In the genomic region with DNA sequence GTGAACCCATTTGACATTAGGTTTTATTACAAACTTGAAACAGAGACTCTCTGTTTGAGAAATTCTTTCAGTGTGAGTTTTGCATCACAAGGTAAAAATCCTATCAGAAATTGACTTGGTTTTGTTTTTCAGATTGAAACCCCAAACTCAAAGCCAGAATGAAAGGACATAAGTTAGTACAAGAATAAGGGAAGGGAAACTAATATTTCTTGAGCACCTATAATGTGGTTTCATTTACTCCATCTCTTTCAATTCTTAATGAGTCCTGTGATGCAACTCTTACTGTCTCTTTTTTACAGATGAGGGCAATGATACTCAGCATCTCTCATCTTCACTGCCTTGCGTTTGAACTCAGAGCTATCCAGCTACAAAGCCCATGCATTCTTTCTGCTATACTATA, we compare ENCODE assay signal across 14 cellular contexts.
DNase-seq lines count a peak whose midpoint lies in the region; ATAC-seq and TF ChIP-seq lines count a peak whose summit lies in the region.
"Had no signal": no experiment of that assay in that cellular context is flagged by ENCODE, and none has a peak within 500 bp of the region (broad histone marks: within the 10 kb centered on the region; RNA-seq: fewer than 3 reads in every experiment).

No MANE protein-coding gene starts in this region.

- H3K9me3 Mint-ChIP-seq in MCF 10A (ENCODE audit: unreplicated experiment), result peaks cover 15% of the 10 kb centered on the region

- H3K36me3 ChIP-seq in upper lobe of right lung (no peaks in the 10 kb centered on the region), heart right ventricle (no peaks in the 10 kb centered on the region)
- H3K36me3 ChIP-seq: SJSA1 had no signal

- H3K4me3 Mint-ChIP-seq in MCF 10A (ENCODE audit: unreplicated experiment), result no peak overlapping the region
- H3K4me3 Mint-ChIP-seq: immature natural killer cell; natural killer cell; stimulated activated naive CD8-positive, alpha-beta T cell treated with anti-CD3 and anti-CD28 coated beads, Interleukin-15, Interleukin-2, amounts not matched to agents 100 ng/mL and 50 ng/mL, for 24 hours had no signal

- H3K4me1 Mint-ChIP-seq in MCF 10A (ENCODE audit: insufficient read depth, unreplicated experiment), result no peaks in the 10 kb centered on the region
- H3K4me1 Mint-ChIP-seq: immature natural killer cell, natural killer cell had no signal

- CTCF ChIA-PET in MCF 10A (lab: Yijun Ruan, JAX), result no interaction called here

- H3K27me3 ChIP-seq in upper lobe of right lung (no peaks in the 10 kb centered on the region), heart right ventricle (no peaks in the 10 kb centered on the region)
- H3K27me3 ChIP-seq: SJSA1 had no signal

- H3K4me1 ChIP-seq in upper lobe of right lung (no peaks in the 10 kb centered on the region), heart right ventricle (no peaks in the 10 kb centered on the region)
- H3K4me1 ChIP-seq: SJSA1 had no signal

- peaks cover 6% of the 10 kb centered on the region for H3K9me3 ChIP-seq in upper lobe of right lung
- peaks cover 0 to 18% (median 7%) of the 10 kb centered on the region in 11 donors for H3K9me3 ChIP-seq in heart right ventricle
- H3K9me3 ChIP-seq: SJSA1 had no signal

- POLR2A ChIA-PET in MCF 10A (lab: Yijun Ruan, JAX), result no interaction called here

- 89 to 90% methylated on average over 1 of the region's 1 CpG for WGBS in heart right ventricle, 2 donors

- DNase-seq in NOMO-1 treated with DMSO at 0.1 percent for 48 hours (lab: John Stamatoyannopoulos, UW; ENCODE audit: unreplicated experiment), result peak; percentile 31
- no peak for DNase-seq in NOMO-1 treated with dmso at 0.1 percent for 144 hours (lab: John Stamatoyannopoulos, UW; ENCODE audit: unreplicated experiment)
- DNase-seq in stimulated activated naive CD8-positive, alpha-beta T cell treated with anti-CD3 and anti-CD28 coated beads, Interleukin-15, Interleukin-2, amounts not matched to agents 100 U/mL and 50 U/mL, for 24 hours, result no peak
- no peak for DNase-seq in upper lobe of right lung
- no peak for DNase-seq in heart right ventricle
- DNase-seq in MCF 10A (ENCODE audit: unreplicated experiment), result no peak
- DNase-seq: immature natural killer cell, natural killer cell, NCI-H524 treated with DMSO at 0.1 percent for 48 hours had no signal

- no peaks in the 10 kb centered on the region for H3K27me3 Mint-ChIP-seq in MCF 10A (ENCODE audit: insufficient read depth, unreplicated experiment)
- H3K27me3 Mint-ChIP-seq: stimulated activated naive CD8-positive, alpha-beta T cell treated with anti-CD3 and anti-CD28 coated beads, Interleukin-15, Interleukin-2, amounts not matched to agents 100 ng/mL and 50 ng/mL, for 24 hours had no signal

- intact Hi-C loops in upper lobe of right lung (cut with DNase I), result no loop called here
- intact Hi-C loops in heart right ventricle (cut with DNase I), result no loop called here
- intact Hi-C loops in MCF 10A (cut with micrococcal nuclease), result no loop called here

- H3K27ac Mint-ChIP-seq in MCF 10A (ENCODE audit: low read depth, unreplicated experiment), result no peak overlapping the region
- H3K27ac Mint-ChIP-seq: immature natural killer cell; natural killer cell; stimulated activated naive CD8-positive, alpha-beta T cell treated with anti-CD3 and anti-CD28 coated beads, Interleukin-15, Interleukin-2, amounts not matched to agents 100 ng/mL and 50 ng/mL, for 24 hours had no signal

- H3K27ac ChIP-seq in upper lobe of right lung (no peak overlapping the region), heart right ventricle (no peak overlapping the region)
- H3K27ac ChIP-seq: 22Rv1, SJSA1 had no signal

- H3K4me3 ChIP-seq in upper lobe of right lung (no peak overlapping the region), heart right ventricle (no peak overlapping the region)
- H3K4me3 ChIP-seq: SJSA1 had no signal

- TF ChIP-seq CTCF in upper lobe of right lung (IDR thresholded peaks at IDR 0.05) (no peak), heart right ventricle (IDR thresholded peaks at IDR 0.05) (no peak), MCF 10A (IDR thresholded peaks at IDR 0.05; ENCODE audit: unreplicated experiment) (no peak)

- no TSS peak for BruUV-seq in MCF 10A (replicated peaks; lab: Mats Ljungman, UMichigan)

- no peaks in the 10 kb centered on the region for H3K36me3 Mint-ChIP-seq in MCF 10A (ENCODE audit: insufficient read depth, unreplicated experiment)

- ATAC-seq in GM21619 (IDR thresholded peaks at IDR 0.05; ENCODE audit: unreplicated experiment) (peak; percentile 94), HG03135 (IDR thresholded peaks at IDR 0.05; ENCODE audit: unreplicated experiment) (peak; percentile 90), upper lobe of right lung (no peak), heart right ventricle (no peak)
- peak; percentile 28 for ATAC-seq in stimulated activated naive CD8-positive, alpha-beta T cell treated with anti-CD3 and anti-CD28 coated beads, Interleukin-15, Interleukin-2, amounts not matched to agents 100 U/mL and 50 U/mL, for 24 hours
- ATAC-seq: natural killer cell had no signal

Comparison
In these comparisons a context has a peak if more than half of its experiments do, and no peak if none do; other contexts are left out.
1. ATAC-seq: peak in GM21619 (single experiment), HG03135 (single experiment) and stimulated activated naive CD8-positive, alpha-beta T cell treated with anti-CD3 and anti-CD28 coated beads, Interleukin-15, Interleukin-2, amounts not matched to agents 100 U/mL and 50 U/mL, for 24 hours (single experiment); none in upper lobe of right lung (single experiment) and heart right ventricle (0 of 8).